1 cellular context compared by ENCODE assay signal in the genomic region with DNA sequence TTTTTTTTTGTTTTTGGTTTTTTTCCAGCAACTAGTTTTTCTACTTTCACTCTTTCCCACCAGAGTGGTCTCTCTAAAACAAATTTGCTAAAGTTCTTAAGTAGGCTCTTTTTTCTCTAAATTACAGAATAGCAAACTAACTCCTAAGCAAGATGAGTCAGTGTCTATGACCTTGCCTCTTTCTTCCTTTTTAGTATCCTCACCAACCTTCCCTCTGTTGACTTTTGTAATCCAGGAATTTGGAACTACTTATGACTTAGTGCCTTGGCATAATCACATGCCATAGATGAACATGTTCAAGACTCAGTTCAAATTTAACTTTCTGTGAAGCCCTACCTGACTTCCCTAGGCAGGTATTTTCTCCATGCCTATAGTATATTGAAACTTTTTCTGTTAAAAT.
TF ChIP-seq lines count a peak whose summit lies in the region.

No MANE protein-coding gene starts in this region.

TF ChIP-seq in IMR-90, 13 proteins besides CTCF, POLR2A, EP300 and RAD21:
- TF ChIP-seq, protein P1, sequence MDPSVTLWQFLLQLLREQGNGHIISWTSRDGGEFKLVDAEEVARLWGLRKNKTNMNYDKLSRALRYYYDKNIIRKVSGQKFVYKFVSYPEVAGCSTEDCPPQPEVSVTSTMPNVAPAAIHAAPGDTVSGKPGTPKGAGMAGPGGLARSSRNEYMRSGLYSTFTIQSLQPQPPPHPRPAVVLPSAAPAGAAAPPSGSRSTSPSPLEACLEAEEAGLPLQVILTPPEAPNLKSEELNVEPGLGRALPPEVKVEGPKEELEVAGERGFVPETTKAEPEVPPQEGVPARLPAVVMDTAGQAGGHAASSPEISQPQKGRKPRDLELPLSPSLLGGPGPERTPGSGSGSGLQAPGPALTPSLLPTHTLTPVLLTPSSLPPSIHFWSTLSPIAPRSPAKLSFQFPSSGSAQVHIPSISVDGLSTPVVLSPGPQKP (IDR thresholded peaks at IDR 0.05; ENCODE audit: borderline replicate concordance, low read depth, low read length) = no peak
- no peak for TF ChIP-seq RFX5 (IDR thresholded peaks at IDR 0.05; ENCODE audit: low read depth, low read length)
- no peak for TF ChIP-seq FOS (IDR thresholded peaks at IDR 0.05; ENCODE audit: low read depth, low read length)
- no peak for TF ChIP-seq RCOR1 (IDR thresholded peaks at IDR 0.05; ENCODE audit: insufficient replicate concordance, low read length)
- no peak for TF ChIP-seq CEBPB (IDR thresholded peaks at IDR 0.05; ENCODE audit: low read depth, low read length)
- TF ChIP-seq CHD1 (IDR thresholded peaks at IDR 0.05; ENCODE audit: low read depth, low read length) = no peak
- no peak for TF ChIP-seq MAFK (IDR thresholded peaks at IDR 0.05; ENCODE audit: low read depth, low read length)
- no peak for TF ChIP-seq NFE2L2 (IDR thresholded peaks at IDR 0.05; ENCODE audit: low read depth, low read length)
- TF ChIP-seq, protein P2, sequence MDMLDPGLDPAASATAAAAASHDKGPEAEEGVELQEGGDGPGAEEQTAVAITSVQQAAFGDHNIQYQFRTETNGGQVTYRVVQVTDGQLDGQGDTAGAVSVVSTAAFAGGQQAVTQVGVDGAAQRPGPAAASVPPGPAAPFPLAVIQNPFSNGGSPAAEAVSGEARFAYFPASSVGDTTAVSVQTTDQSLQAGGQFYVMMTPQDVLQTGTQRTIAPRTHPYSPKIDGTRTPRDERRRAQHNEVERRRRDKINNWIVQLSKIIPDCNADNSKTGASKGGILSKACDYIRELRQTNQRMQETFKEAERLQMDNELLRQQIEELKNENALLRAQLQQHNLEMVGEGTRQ (IDR thresholded peaks at IDR 0.05; ENCODE audit: low read depth, low read length) = no peak
- TF ChIP-seq MAZ (IDR thresholded peaks at IDR 0.05; ENCODE audit: borderline replicate concordance, low read depth, low read length) = no peak
- TF ChIP-seq BHLHE40 (IDR thresholded peaks at IDR 0.05; ENCODE audit: low read depth, low read length) = no peak
- TF ChIP-seq SMC3 (IDR thresholded peaks at IDR 0.05; ENCODE audit: low read depth, low read length) = no peak
- TF ChIP-seq MXI1 (IDR thresholded peaks at IDR 0.05; ENCODE audit: borderline replicate concordance, low read depth, low read length) = no peak
